ENCODE assay signal across 8 cellular contexts in genomic region chr9:131372609-131372978, GRCh38. TPM values are rescaled to one million over a fixed set of nuclear protein-coding genes. Genes with fewer than 3 reads are reported as not detected.
DNase-seq lines count a peak whose midpoint lies in the region; ATAC-seq, FAIRE-seq and TF ChIP-seq lines count a peak whose summit lies in the region.
"Not testable (repeated sequence)": the region's sequence is repeated elsewhere in the genome, so short reads cannot be mapped to it uniquely, and the experiment has no call there.

No MANE protein-coding gene starts in this region.

- in situ Hi-C loops in KBM-7 (cut with MboI; ENCODE audit: low pct_unique_long_range_greater_than_20kb, low sequenced_read_pairs) = not testable (repeated sequence)

- H3K27ac ChIP-seq in CD4-positive, alpha-beta T cell (ENCODE audit: low read depth, low read length) = peak overlapping the region; percentile 78
- H3K27ac ChIP-seq in SU-DHL-6 (ENCODE audit: low read depth, low read length) (peak overlapping the region; percentile 70), keratinocyte (ENCODE audit: control insufficient read depth, insufficient read depth, low read length) (peak overlapping the region; percentile 89), suprapubic skin (peak overlapping the region; percentile 94)
- not testable (repeated sequence) for H3K27ac ChIP-seq in endodermal cell (ENCODE audit: low read depth, low read length)

- H3K9me1 ChIP-seq in keratinocyte (ENCODE audit: control insufficient read depth, extremely low read depth, insufficient read depth, low read length) = not testable (repeated sequence)

- not testable (repeated sequence) for DNase-seq in CD4-positive, alpha-beta T cell; activated naive CD8-positive, alpha-beta T cell treated with anti-CD3 and anti-CD28 coated beads, Interleukin-2, amount 50 U/mL, for 24 hours; endodermal cell; keratinocyte (ENCODE audit: low read depth, low spot score); suprapubic skin (ENCODE audit: low spot score in 2 of 2)
- peak; percentile 43 for DNase-seq in KBM-7

- not testable (repeated sequence) for H3K36me3 Mint-ChIP-seq in CD4-positive, alpha-beta T cell (ENCODE audit: low read depth); activated naive CD8-positive, alpha-beta T cell treated with anti-CD3 and anti-CD28 coated beads, Interleukin-2, amount 50 U/mL, for 24 hours (ENCODE audit: low read depth); endodermal cell (ENCODE audit: low read depth)

- peak overlapping the region; percentile 63 for H3K4me3 ChIP-seq in SU-DHL-6 (ENCODE audit: insufficient read depth, low read length, poor library complexity, severe bottlenecking)
- peak overlapping the region; percentile 93 for H3K4me3 ChIP-seq in endodermal cell (ENCODE audit: low read length)
- peak overlapping the region; percentile 71 to 90 (median 78) for H3K4me3 ChIP-seq in keratinocyte (ENCODE audit: control insufficient read depth in 2 of 3, extremely low read depth in 1 of 3, insufficient read depth in 2 of 3, low read depth in 1 of 3, low read length in 3 of 3)
- H3K4me3 ChIP-seq in neuron (ENCODE audit: low read length) = peak overlapping the region; percentile 58
- H3K4me3 ChIP-seq in suprapubic skin = peak overlapping the region; percentile 77

- not testable (repeated sequence) for H3K79me2 ChIP-seq in SU-DHL-6 (ENCODE audit: insufficient read depth, low read length); keratinocyte (ENCODE audit: control insufficient read depth, insufficient read depth, low read length)

- H3K9me3 Mint-ChIP-seq in CD4-positive, alpha-beta T cell; activated naive CD8-positive, alpha-beta T cell treated with anti-CD3 and anti-CD28 coated beads, Interleukin-2, amount 50 U/mL, for 24 hours; endodermal cell: not testable (repeated sequence)

- H3K9ac ChIP-seq in SU-DHL-6 (ENCODE audit: low read length) (peak overlapping the region; percentile 68), endodermal cell (ENCODE audit: extremely low read depth, low read length, poor library complexity, severe bottlenecking) (peak overlapping the region; percentile 67), keratinocyte (ENCODE audit: control insufficient read depth, extremely low read depth, insufficient read depth, low read length) (peak overlapping the region; percentile 79)

- H3K4me1 ChIP-seq in endodermal cell (ENCODE audit: control insufficient read depth, insufficient read depth, low read length); keratinocyte (ENCODE audit: control insufficient read depth, extremely low read depth, insufficient read depth, low read length); neuron (ENCODE audit: insufficient read depth, low read length): not testable (repeated sequence)
- peaks cover 33% of the 10 kb centered on the region for H3K4me1 ChIP-seq in suprapubic skin

- TF ChIP-seq EP300 in suprapubic skin (IDR thresholded peaks at IDR 0.05) = not testable (repeated sequence)

- H3K4me2 ChIP-seq in SU-DHL-6 (ENCODE audit: low read depth, low read length, poor library complexity, severe bottlenecking) (peak overlapping the region; percentile 62), keratinocyte (ENCODE audit: control insufficient read depth, extremely low read depth, insufficient read depth, low read depth, low read length) (peak overlapping the region; percentile 90)

- not testable (repeated sequence) for FAIRE-seq in keratinocyte (lab: Jason Lieb, UNC)

- H3K4me3 Mint-ChIP-seq in CD4-positive, alpha-beta T cell = peak overlapping the region; percentile 85
- H3K4me3 Mint-ChIP-seq in activated naive CD8-positive, alpha-beta T cell treated with anti-CD3 and anti-CD28 coated beads, Interleukin-2, amount 50 U/mL, for 24 hours = peak overlapping the region; percentile 84
- peak overlapping the region; percentile 89 for H3K4me3 Mint-ChIP-seq in endodermal cell

- TF ChIP-seq POLR2A in suprapubic skin (IDR thresholded peaks at IDR 0.05) = not testable (repeated sequence)

- not testable (repeated sequence) for H3K9me2 ChIP-seq in SU-DHL-6 (replicated peaks; ENCODE audit: insufficient read depth, low read length)

- H3F3A ChIP-seq in SU-DHL-6 (ENCODE audit: insufficient read depth) = not testable (repeated sequence)

- peak overlapping the region; percentile 93 for H3K27ac Mint-ChIP-seq in CD4-positive, alpha-beta T cell
- H3K27ac Mint-ChIP-seq in activated naive CD8-positive, alpha-beta T cell treated with anti-CD3 and anti-CD28 coated beads, Interleukin-2, amount 50 U/mL, for 24 hours = peak overlapping the region; percentile 90
- peak overlapping the region; percentile 99 for H3K27ac Mint-ChIP-seq in endodermal cell

- peak overlapping the region; percentile 89 for H2AFZ ChIP-seq in SU-DHL-6 (ENCODE audit: low read depth, low read length, severe bottlenecking)
- not testable (repeated sequence) for H2AFZ ChIP-seq in keratinocyte (ENCODE audit: control insufficient read depth, low read length); neuron (ENCODE audit: low read depth, low read length)

- POLR2A ChIA-PET in CD4-positive, alpha-beta T cell (lab: Charles Lee) = interaction anchor here (0.6 to 3.4 kb wide), 33 partner anchors 9 to 371 kb away, joined by 3 to 69 read pairs (median 6); partner anchors contain the start of genes NUP214, POMT1 and PRRC2B

- H3K4me1 Mint-ChIP-seq in CD4-positive, alpha-beta T cell (ENCODE audit: low read depth) = peaks cover 19% of the 10 kb centered on the region
- H3K4me1 Mint-ChIP-seq in activated naive CD8-positive, alpha-beta T cell treated with anti-CD3 and anti-CD28 coated beads, Interleukin-2, amount 50 U/mL, for 24 hours = peaks cover 18% of the 10 kb centered on the region
- H3K4me1 Mint-ChIP-seq in endodermal cell = not testable (repeated sequence)

- H3K9me3 ChIP-seq in CD4-positive, alpha-beta T cell (ENCODE audit: control insufficient read depth, low read length); SU-DHL-6 (ENCODE audit: insufficient read depth, low read length); endodermal cell (ENCODE audit: control insufficient read depth, low read length); keratinocyte (ENCODE audit: control insufficient read depth, low read depth, low read length); neuron (ENCODE audit: low read length); suprapubic skin: not testable (repeated sequence)

- not testable (repeated sequence) for H3K27me3 ChIP-seq in CD4-positive, alpha-beta T cell (ENCODE audit: control insufficient read depth, insufficient read depth, low read length); SU-DHL-6 (ENCODE audit: low read length); endodermal cell (ENCODE audit: control insufficient read depth, insufficient read depth, low read length, poor library complexity, severe bottlenecking); keratinocyte (ENCODE audit: control insufficient read depth, extremely low read depth, insufficient read depth, low read length); neuron (ENCODE audit: insufficient read depth, low read length); suprapubic skin

- not testable (repeated sequence) for H3K36me3 ChIP-seq in SU-DHL-6 (ENCODE audit: low read length); endodermal cell (ENCODE audit: control insufficient read depth, insufficient read depth, low read length); keratinocyte (ENCODE audit: control insufficient read depth in 2 of 2, extremely low read depth in 1 of 2, insufficient read depth in 2 of 2, low read length in 2 of 2); neuron (ENCODE audit: insufficient read depth, low read length); suprapubic skin

- not testable (repeated sequence) for H4K20me1 ChIP-seq in SU-DHL-6 (ENCODE audit: low read depth, low read length); keratinocyte (ENCODE audit: control insufficient read depth, extremely low read depth, insufficient read depth, low read length)

- CTCF ChIA-PET in CD4-positive, alpha-beta T cell (lab: Charles Lee) = interaction anchor here (0.6 to 2.5 kb wide), 5 partner anchors 23 to 94 kb away, joined by 3 to 18 read pairs (median 6); no protein-coding TSS in a partner anchor

- WGBS in endodermal cell (ENCODE audit: insufficient coverage in 1 of 2, insufficient read length in 1 of 2), 2 experiments = 79 to 82% methylated on average over 16 to 17 of the region's 17 CpGs
- WGBS in suprapubic skin = 58% methylated on average over 17 of the region's 17 CpGs

- H3K27me3 Mint-ChIP-seq in CD4-positive, alpha-beta T cell; activated naive CD8-positive, alpha-beta T cell treated with anti-CD3 and anti-CD28 coated beads, Interleukin-2, amount 50 U/mL, for 24 hours; endodermal cell (ENCODE audit: insufficient read depth): not testable (repeated sequence)

- TF ChIP-seq CTCF in CD4-positive, alpha-beta T cell (IDR thresholded peaks at IDR 0.05); SU-DHL-6 (IDR thresholded peaks at IDR 0.05; ENCODE audit: insufficient read depth, low read length, poor library complexity, severe bottlenecking); endodermal cell (conservative IDR thresholded peaks at IDR 0.05); keratinocyte (optimal IDR thresholded peaks at IDR 0.05 in 1 of 3, IDR thresholded peaks at IDR 0.05 in 1 of 3, conservative IDR thresholded peaks at IDR 0.05 in 1 of 3; ENCODE audit: extremely low read depth in 1 of 3, insufficient read depth in 2 of 3, low read length in 3 of 3); suprapubic skin (IDR thresholded peaks at IDR 0.05): not testable (repeated sequence)

- intact Hi-C loops in CD4-positive, alpha-beta T cell (cut with DNase I, micrococcal nuclease) = loop anchor here (2.0 to 5.0 kb wide), 3 partner anchors 22 to 160 kb away; partner anchors contain the start of gene UCK1 (in 1 of the 2)

- ATAC-seq in CD4-positive, alpha-beta T cell (ENCODE audit: poor library complexity); activated naive CD8-positive, alpha-beta T cell treated with anti-CD3 and anti-CD28 coated beads, Interleukin-2, amount 50 U/mL, for 24 hours: not testable (repeated sequence)

- dilution Hi-C loops in keratinocyte (cut with MboI; ENCODE audit: extremely low pct_ligation_motif_present, low sequenced_read_pairs) = not testable (repeated sequence)

RNA-seq across cellular contexts. Expression of gene PRRC2B, which starts 21.3 kb away (rescaled TPM):
- 100 to 1,000 TPM; 256 to 268 TPM for total RNA-seq in CD4-positive, alpha-beta T cell
- total RNA-seq in endodermal cell (100 to 1,000 TPM; 309 to 334 TPM), suprapubic skin (100 to 1,000 TPM; 153 to 286 (median 240) TPM)
- polyA plus RNA-seq in endodermal cell (2013, experiment 1 of 2) = 182 TPM
- polyA plus RNA-seq in endodermal cell (2013, experiment 2 of 2) = 205 TPM
- 15.2 to 38.8 TPM (median 20.8 TPM) in 3 replicates for polyA plus RNA-seq in keratinocyte
- polyA plus RNA-seq in keratinocyte (2011; ENCODE audit: low read depth) = 36.7 TPM
- 26.1 and 27.0 TPM in 2 replicates for polyA plus RNA-seq in keratinocyte (2011; cell fraction: cytosol; rRNA removed)
- polyA plus RNA-seq in keratinocyte (2011; cell fraction: nucleus; rRNA removed) = 170 and 203 TPM in 2 replicates
- polyA plus RNA-seq in keratinocyte (2012; ENCODE audit: low replicate concordance) = 32.6 and 73.5 TPM in 2 replicates
- polyA minus RNA-seq in keratinocyte = 69.3 to 140 TPM (median 93.9 TPM) in 3 replicates
- polyA minus RNA-seq in keratinocyte (2011; cell fraction: cytosol; rRNA and poly(A)+ RNA removed) = 29.4 TPM
- polyA minus RNA-seq in keratinocyte (2011; cell fraction: nucleus; rRNA and poly(A)+ RNA removed) = 91.0 and 150 TPM in 2 replicates
